1 cellular context compared by ENCODE assay signal in the genomic region with DNA sequence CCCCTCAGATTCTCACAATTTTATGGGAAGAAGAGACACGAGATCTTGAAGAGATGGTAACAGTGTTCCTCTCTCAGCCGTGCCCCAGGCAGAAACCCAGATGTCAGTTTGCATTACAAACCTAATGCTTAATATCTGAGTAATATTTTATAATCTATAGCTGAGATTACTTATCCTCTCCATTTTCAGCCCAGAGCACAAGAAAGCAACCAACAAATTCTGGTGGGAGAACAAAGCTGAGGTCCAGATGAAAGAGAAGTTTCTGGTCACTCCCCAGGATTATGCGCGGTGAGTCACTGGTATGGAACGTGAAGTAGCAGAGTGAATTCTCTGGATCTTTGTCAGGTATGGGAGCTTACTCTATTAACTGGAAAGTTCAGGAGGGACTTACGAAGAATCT.
A peak's percentile ranks its signal among the peaks of the same experiment; 100 is the strongest.
TF ChIP-seq lines count a peak whose summit lies in the region.

No MANE protein-coding gene starts in this region.

TF ChIP-seq in IMR-90, 13 proteins besides CTCF, POLR2A, EP300 and RAD21:
- TF ChIP-seq BHLHE40 (IDR thresholded peaks at IDR 0.05; ENCODE audit: low read depth, low read length) (no peak), FOS (IDR thresholded peaks at IDR 0.05; ENCODE audit: low read depth, low read length) (peak; percentile 30; the same call in 1 of the 2 replicates)
